9 cellular contexts compared by ENCODE assay signal in the genomic region with DNA sequence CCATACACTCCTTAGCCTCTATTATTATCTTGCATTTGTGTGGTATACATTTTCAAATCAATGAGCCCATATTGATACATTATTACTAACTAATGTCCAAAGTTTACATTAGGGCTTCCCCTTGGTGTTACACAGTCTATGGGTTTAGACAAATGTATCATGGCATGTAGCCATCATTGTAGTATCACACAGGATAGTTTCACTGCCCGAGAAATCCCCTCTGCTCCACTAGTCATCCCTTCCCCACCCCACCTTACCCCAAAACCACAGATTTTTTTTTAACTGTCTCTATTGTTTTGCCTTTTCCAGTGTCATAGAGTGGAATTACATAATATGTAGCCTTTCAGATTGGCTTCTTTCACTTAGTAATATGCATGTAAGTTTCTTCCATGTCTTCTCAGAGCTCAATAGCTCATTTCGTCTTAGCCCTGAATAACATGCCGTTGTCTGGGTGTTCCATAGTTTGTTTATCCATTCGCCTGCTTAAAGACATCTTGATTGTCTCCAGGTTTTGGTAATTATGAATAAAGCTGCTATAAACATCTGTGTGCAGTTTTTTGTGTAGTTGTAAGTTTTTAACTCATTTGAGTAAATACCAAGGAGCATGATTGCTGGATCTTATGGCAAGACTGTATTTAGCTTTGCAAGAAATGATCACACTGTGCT.
DNase-seq lines count a peak whose midpoint lies in the region; ATAC-seq and TF ChIP-seq lines count a peak whose summit lies in the region.
"Had no signal": no experiment of that assay in that cellular context is flagged by ENCODE, and none has a peak within 500 bp of the region (broad histone marks: within the 10 kb centered on the region; RNA-seq: fewer than 3 reads in every experiment).

No MANE protein-coding gene starts in this region.

- H3K4me2 ChIP-seq in IMR-90 (ENCODE audit: low read depth, low read length), result no peak overlapping the region

- H2BK15ac ChIP-seq in IMR-90 (ENCODE audit: low read depth, low read length), result peak overlapping the region; percentile 67; the same call in 1 of the 3 replicates

- H3K4ac ChIP-seq in IMR-90 (ENCODE audit: low read depth, low read length), result peak overlapping the region; percentile 68

- no peak overlapping the region for H4K8ac ChIP-seq in IMR-90 (ENCODE audit: low read depth in 2 of 2, low read length in 2 of 2)

- no peak overlapping the region for H3K4me3 ChIP-seq in IMR-90 (ENCODE audit: insufficient read depth, low read depth, low read length)
- H3K4me3 ChIP-seq in fibroblast of the aortic adventitia (ENCODE audit: low read depth, low read length), result no peak overlapping the region
- H3K4me3 ChIP-seq in heart left ventricle, result no peak overlapping the region

- no peak for TF ChIP-seq RAD21 in IMR-90 (IDR thresholded peaks at IDR 0.05; ENCODE audit: low read length)

- H2AFZ ChIP-seq in IMR-90 (replicated peaks; ENCODE audit: low read length, poor library complexity), result no peak overlapping the region

- peaks cover 2% of the 10 kb centered on the region; the same call in 1 of the 2 replicates for H4K20me1 ChIP-seq in IMR-90 (ENCODE audit: insufficient read depth, low read length)

- POLR2A ChIA-PET in GM10248 (lab: Yijun Ruan, JAX) (no interaction called here), IMR-90 (lab: Charles Lee; ENCODE audit: unreplicated experiment) (interaction anchor here (0.6 kb wide), 1 partner anchor 17 kb away, joined by 5 read pairs; no protein-coding TSS in a partner anchor)

- peaks cover 15% of the 10 kb centered on the region for H3K9me3 ChIP-seq in IMR-90 (ENCODE audit: control insufficient read depth, insufficient read depth, low read length)
- H3K9me3 ChIP-seq in heart left ventricle, result no peaks in the 10 kb centered on the region

- WGBS in IMR-90 (ENCODE audit: extremely low coverage in 2 of 2, insufficient read length in 1 of 2), 2 experiments, result no CpG with 5 or more reads among the region's 4 CpGs
- 83 to 88% (median 87%) methylated on average over 4 of the region's 4 CpGs for WGBS in heart left ventricle, 4 donors

- no TSS peak for BruUV-seq in IMR-90 (replicated peaks; lab: Mats Ljungman, UMichigan)

- no peak for TF ChIP-seq CTCF in GM10248 (IDR thresholded peaks at IDR 0.05; ENCODE audit: control extremely low read depth, extremely low read depth, low read depth, missing control alignments)
- no peak for TF ChIP-seq CTCF in IMR-90 (conservative IDR thresholded peaks at IDR 0.05; ENCODE audit: low read depth, low read length)
- TF ChIP-seq CTCF in fibroblast of the aortic adventitia (IDR thresholded peaks at IDR 0.05; ENCODE audit: insufficient read depth, low read length), result no peak
- TF ChIP-seq CTCF in heart left ventricle (IDR thresholded peaks at IDR 0.05), result no peak

- intact Hi-C loops in IMR-90 (cut with micrococcal nuclease) (no loop called here), heart left ventricle (cut with DNase I) (no loop called here)

- peak; percentile 57 for DNase-seq in GM10248 (ENCODE audit: extremely low spot score)
- no peak for DNase-seq in IMR-90
- peak; percentile 16 for DNase-seq in fibroblast of the aortic adventitia (ENCODE audit: low read depth)
- DNase-seq in NCI-H2029 treated with DMSO at 0.1 percent for 48 hours (lab: John Stamatoyannopoulos, UW), result no peak
- DNase-seq in COLO668 (lab: John Stamatoyannopoulos, UW; ENCODE audit: unreplicated experiment), result no peak
- no peak for DNase-seq in heart left ventricle
- DNase-seq in activated CD4-positive, CD25-positive, alpha-beta regulatory T cell (lab: John Stamatoyannopoulos, UW), result no peak
- DNase-seq: amygdala had no signal

- H3K23ac ChIP-seq in IMR-90 (ENCODE audit: low read depth, low read length), result no peak overlapping the region

- TF ChIP-seq POLR2A in IMR-90 (IDR thresholded peaks at IDR 0.05; ENCODE audit: low read depth, low read length) (no peak), heart left ventricle (IDR thresholded peaks at IDR 0.05) (no peak)

- in situ Hi-C loops in IMR-90 (cut with MboI; ENCODE audit: low sequenced_read_pairs), result no loop called here

- H2AK5ac ChIP-seq in IMR-90 (ENCODE audit: low read depth, low read length), result peak overlapping the region; percentile 58; the same call in 1 of the 2 replicates

- peaks cover 12% of the 10 kb centered on the region for H3K9me1 ChIP-seq in IMR-90 (ENCODE audit: insufficient read depth, low read length)

- no peak overlapping the region for H3K56ac ChIP-seq in IMR-90 (ENCODE audit: extremely low read depth, insufficient read depth, low read length)

- peak; percentile 42 for ATAC-seq in GM21381 (IDR thresholded peaks at IDR 0.05; ENCODE audit: unreplicated experiment)
- ATAC-seq in IMR-90 (ENCODE audit: low read depth), result no peak
- ATAC-seq in heart left ventricle, result no peak

- peaks cover 6% of the 10 kb centered on the region for H3K27me3 ChIP-seq in IMR-90 (ENCODE audit: control insufficient read depth, insufficient read depth, low read length)
- no peaks in the 10 kb centered on the region for H3K27me3 ChIP-seq in heart left ventricle

- H2AK9ac ChIP-seq in IMR-90 (replicated peaks; ENCODE audit: low read depth, low read length, poor library complexity), result no peak overlapping the region

- no peak overlapping the region for H2BK5ac ChIP-seq in IMR-90 (ENCODE audit: low read depth, low read length, poor library complexity, severe bottlenecking)

- H3K14ac ChIP-seq in IMR-90 (replicated peaks; ENCODE audit: low read depth, low read length), result peak overlapping the region; percentile 47; the same call in 1 of the 2 replicates

- H3K9ac ChIP-seq in IMR-90 (ENCODE audit: low read depth, low read length), result no peak overlapping the region

- H3K4me1 ChIP-seq in IMR-90 (ENCODE audit: control insufficient read depth, insufficient read depth, low read length), result peaks cover 12% of the 10 kb centered on the region
- peaks cover 0 to 67% (median 0%) of the 10 kb centered on the region in 12 donors for H3K4me1 ChIP-seq in heart left ventricle

- H3K79me1 ChIP-seq in IMR-90 (ENCODE audit: low read depth in 1 of 2, low read length in 2 of 2), result no peaks in the 10 kb centered on the region

- no peak overlapping the region for H3K18ac ChIP-seq in IMR-90 (ENCODE audit: low read depth, low read length)

- H3K27ac ChIP-seq in IMR-90 (ENCODE audit: insufficient read depth, low read length) (no peak overlapping the region), heart left ventricle (no peak overlapping the region)

- dilution Hi-C loops in IMR-90 (cut with HindIII; ENCODE audit: low sequenced_read_pairs, unreplicated experiment), result no loop called here

- no peak overlapping the region for H4K5ac ChIP-seq in IMR-90 (ENCODE audit: low read depth, low read length)

- CTCF ChIA-PET in GM10248 (lab: Yijun Ruan, JAX) (interaction anchor here (1.0 to 7.1 kb wide), 5 partner anchors 14 to 88 kb away, joined by 3 to 85 read pairs (median 4); no protein-coding TSS in a partner anchor), IMR-90 (lab: Yijun Ruan, JAX) (interaction anchor here (0.9 kb wide), 1 partner anchor 19 kb away, joined by 3 read pairs; no protein-coding TSS in a partner anchor)

- H2BK120ac ChIP-seq in IMR-90 (ENCODE audit: low read depth, low read length), result peak overlapping the region; percentile 71; the same call in 1 of the 2 replicates

- H3K36me3 ChIP-seq in IMR-90 (ENCODE audit: control insufficient read depth, insufficient read depth, low read length) (no peaks in the 10 kb centered on the region), heart left ventricle (no peaks in the 10 kb centered on the region)

- peak overlapping the region; percentile 57; the same call in 1 of the 2 replicates for H4K91ac ChIP-seq in IMR-90 (ENCODE audit: insufficient read depth, low read depth, low read length)

- H2BK20ac ChIP-seq in IMR-90 (ENCODE audit: low read depth, low read length), result peak overlapping the region; percentile 80

TF ChIP-seq in IMR-90, 13 proteins besides CTCF, POLR2A, EP300 and RAD21:
- TF ChIP-seq CHD1 (IDR thresholded peaks at IDR 0.05; ENCODE audit: low read depth, low read length), result no peak
- no peak for TF ChIP-seq BHLHE40 (IDR thresholded peaks at IDR 0.05; ENCODE audit: low read depth, low read length)
- TF ChIP-seq RCOR1 (IDR thresholded peaks at IDR 0.05; ENCODE audit: insufficient replicate concordance, low read length), result no peak
- TF ChIP-seq, protein P1, sequence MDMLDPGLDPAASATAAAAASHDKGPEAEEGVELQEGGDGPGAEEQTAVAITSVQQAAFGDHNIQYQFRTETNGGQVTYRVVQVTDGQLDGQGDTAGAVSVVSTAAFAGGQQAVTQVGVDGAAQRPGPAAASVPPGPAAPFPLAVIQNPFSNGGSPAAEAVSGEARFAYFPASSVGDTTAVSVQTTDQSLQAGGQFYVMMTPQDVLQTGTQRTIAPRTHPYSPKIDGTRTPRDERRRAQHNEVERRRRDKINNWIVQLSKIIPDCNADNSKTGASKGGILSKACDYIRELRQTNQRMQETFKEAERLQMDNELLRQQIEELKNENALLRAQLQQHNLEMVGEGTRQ (IDR thresholded peaks at IDR 0.05; ENCODE audit: low read depth, low read length), result no peak
- no peak for TF ChIP-seq NFE2L2 (IDR thresholded peaks at IDR 0.05; ENCODE audit: low read depth, low read length)
- TF ChIP-seq MXI1 (IDR thresholded peaks at IDR 0.05; ENCODE audit: borderline replicate concordance, low read depth, low read length), result no peak
- TF ChIP-seq, protein P2, sequence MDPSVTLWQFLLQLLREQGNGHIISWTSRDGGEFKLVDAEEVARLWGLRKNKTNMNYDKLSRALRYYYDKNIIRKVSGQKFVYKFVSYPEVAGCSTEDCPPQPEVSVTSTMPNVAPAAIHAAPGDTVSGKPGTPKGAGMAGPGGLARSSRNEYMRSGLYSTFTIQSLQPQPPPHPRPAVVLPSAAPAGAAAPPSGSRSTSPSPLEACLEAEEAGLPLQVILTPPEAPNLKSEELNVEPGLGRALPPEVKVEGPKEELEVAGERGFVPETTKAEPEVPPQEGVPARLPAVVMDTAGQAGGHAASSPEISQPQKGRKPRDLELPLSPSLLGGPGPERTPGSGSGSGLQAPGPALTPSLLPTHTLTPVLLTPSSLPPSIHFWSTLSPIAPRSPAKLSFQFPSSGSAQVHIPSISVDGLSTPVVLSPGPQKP (IDR thresholded peaks at IDR 0.05; ENCODE audit: borderline replicate concordance, low read depth, low read length), result no peak
- no peak for TF ChIP-seq MAFK (IDR thresholded peaks at IDR 0.05; ENCODE audit: low read depth, low read length)
- TF ChIP-seq RFX5 (IDR thresholded peaks at IDR 0.05; ENCODE audit: low read depth, low read length), result no peak
- TF ChIP-seq MAZ (IDR thresholded peaks at IDR 0.05; ENCODE audit: borderline replicate concordance, low read depth, low read length), result no peak
- TF ChIP-seq CEBPB (IDR thresholded peaks at IDR 0.05; ENCODE audit: low read depth, low read length), result no peak
- no peak for TF ChIP-seq SMC3 (IDR thresholded peaks at IDR 0.05; ENCODE audit: low read depth, low read length)
- TF ChIP-seq FOS (IDR thresholded peaks at IDR 0.05; ENCODE audit: low read depth, low read length), result no peak

Comparison
In these comparisons a context has a peak if more than half of its experiments do, and no peak if none do; other contexts are left out.
1. DNase-seq: peak in GM10248 (single experiment) and fibroblast of the aortic adventitia (single experiment); none in IMR-90 (single experiment), NCI-H2029 treated with DMSO at 0.1 percent for 48 hours (single experiment), COLO668 (single experiment), heart left ventricle (0 of 5) and activated CD4-positive, CD25-positive, alpha-beta regulatory T cell (0 of 4).